ENCODE assay signal across 38 cellular contexts in genomic region chr19:6484831-6485230, GRCh38. TPM values are rescaled to one million over a fixed set of nuclear protein-coding genes. Genes with fewer than 3 reads are reported as not detected.
"Had no signal": no experiment of that assay in that cellular context is flagged by ENCODE, and none has a peak within 500 bp of the region (broad histone marks: within the 10 kb centered on the region; RNA-seq: fewer than 3 reads in every experiment).

No MANE protein-coding gene starts in this region.

- H3K27me3 ChIP-seq: body of pancreas, brain microvascular endothelial cell, cardiac muscle cell had no signal

- H3K36me3 ChIP-seq: brain microvascular endothelial cell, cardiac muscle cell had no signal

- DNase-seq: activated B cell treated with CpG ODN at 0.5 μM for 24 hours; activated CD4-positive, alpha-beta memory T cell treated with anti-CD3 and anti-CD28 coated beads for 36 hours; activated CD4-positive, alpha-beta T cell treated with anti-CD3 and anti-CD28 coated beads for 4 hours; activated CD4-positive, alpha-beta T cell treated with anti-CD3 and anti-CD28 coated beads, Interleukin-2, amount 10 ng/mL, durations not matched to agents 24 days and 14 days; activated CD4-positive, alpha-beta T cell treated with anti-CD3 and anti-CD28 coated beads, Interleukin-2, amount 50 U/mL, for 1 hour; activated CD4-positive, alpha-beta T cell treated with anti-CD3 and anti-CD28 coated beads, Interleukin-2, amount 50 U/mL, for 4 hours; activated CD4-positive, CD25-positive, alpha-beta regulatory T cell treated with anti-CD3 and anti-CD28 coated beads, Interleukin-2, amount 50 U/mL, for 72 hours; activated CD8-positive, alpha-beta memory T cell treated with anti-CD3 and anti-CD28 coated beads, Interleukin-2, amount 50 U/mL, for 4 hours; activated CD8-positive, alpha-beta T cell treated with anti-CD3 and anti-CD28 coated beads for 36 hours; activated effector memory CD4-positive, alpha-beta T cell treated with Interleukin-2 at 50 U/mL for 16 hours; activated gamma-delta T cell; activated naive CD4-positive, alpha-beta T cell treated with anti-CD3 and anti-CD28 coated beads, Interleukin-2, amount 10 ng/mL, durations not matched to agents 7 days and 5 days; activated naive CD4-positive, alpha-beta T cell treated with Interleukin-2 at 50 U/mL for 16 hours; activated naive CD8-positive, alpha-beta T cell treated with anti-CD3 and anti-CD28 coated beads, Interleukin-2, amount 10 ng/mL, durations not matched to agents 7 days and 5 days; activated naive CD8-positive, alpha-beta T cell treated with anti-CD3 and anti-CD28 coated beads, Interleukin-2, amount 50 U/mL, for 24 hours; activated T-cell treated with anti-CD3 and anti-CD28 coated beads for 4 hours; activated T-cell treated with anti-CD3 and anti-CD28 coated beads, Interleukin-2, amount 50 U/mL, for 1 hour; activated T-cell treated with anti-CD3 and anti-CD28 coated beads, Interleukin-2, amount 50 U/mL, for 4 hours; amniotic stem cell; body of pancreas; brain microvascular endothelial cell; caudate nucleus; cerebellar nuclear complex; T-helper 1 cell; T-helper 2 cell; T-helper 9 cell had no signal

- H3K27me3 Mint-ChIP-seq: activated B cell treated with CpG ODN at 0.5 μM for 24 hours; activated CD4-positive, alpha-beta memory T cell treated with anti-CD3 and anti-CD28 coated beads for 36 hours; activated CD4-positive, alpha-beta T cell treated with anti-CD3 and anti-CD28 coated beads, Interleukin-2, amount 10 ng/mL, durations not matched to agents 24 days and 14 days; activated CD8-positive, alpha-beta T cell treated with anti-CD3 and anti-CD28 coated beads for 36 hours; activated naive CD4-positive, alpha-beta T cell treated with anti-CD3 and anti-CD28 coated beads, Interleukin-2, amount 50 U/mL, for 24 hours; activated naive CD8-positive, alpha-beta T cell; activated naive CD8-positive, alpha-beta T cell treated with anti-CD3 and anti-CD28 coated beads, Interleukin-2, amount 10 ng/mL, durations not matched to agents 7 days and 5 days; activated naive CD8-positive, alpha-beta T cell treated with anti-CD3 and anti-CD28 coated beads, Interleukin-2, amount 50 U/mL, for 24 hours; central memory CD8-positive, alpha-beta T cell had no signal

- H3K27ac ChIP-seq: body of pancreas, brain microvascular endothelial cell, cardiac muscle cell, VCaP had no signal

- H3K4me1 ChIP-seq: body of pancreas had no signal

- H3K9me3 ChIP-seq: body of pancreas had no signal

- H3K36me3 Mint-ChIP-seq: activated naive CD4-positive, alpha-beta T cell treated with anti-CD3 and anti-CD28 coated beads, Interleukin-2, amount 50 U/mL, for 24 hours; activated naive CD8-positive, alpha-beta T cell had no signal

- H3K27ac Mint-ChIP-seq: activated B cell treated with CpG ODN at 0.5 μM for 24 hours; activated CD4-positive, alpha-beta memory T cell treated with anti-CD3 and anti-CD28 coated beads for 36 hours; activated CD4-positive, alpha-beta T cell treated with anti-CD3 and anti-CD28 coated beads, Interleukin-2, amount 10 ng/mL, durations not matched to agents 24 days and 14 days; activated CD8-positive, alpha-beta T cell treated with anti-CD3 and anti-CD28 coated beads for 36 hours; activated naive CD4-positive, alpha-beta T cell treated with anti-CD3 and anti-CD28 coated beads, Interleukin-2, amount 10 ng/mL, durations not matched to agents 7 days and 5 days; activated naive CD4-positive, alpha-beta T cell treated with anti-CD3 and anti-CD28 coated beads, Interleukin-2, amount 50 U/mL, for 24 hours; activated naive CD8-positive, alpha-beta T cell; activated naive CD8-positive, alpha-beta T cell treated with anti-CD3 and anti-CD28 coated beads, Interleukin-2, amount 10 ng/mL, durations not matched to agents 7 days and 5 days; activated naive CD8-positive, alpha-beta T cell treated with anti-CD3 and anti-CD28 coated beads, Interleukin-2, amount 50 U/mL, for 24 hours; activated T-helper 2 cell treated with anti-CD3 and anti-CD28 coated beads, Interferon-gamma antibody, Interleukin-2, Interleukin-4, amounts not matched to agents 10 μg/mL and 5 μg/mL and 100 μg/mL, durations not matched to agents 14 hours and 24 hours and 36 hours; T-helper 1 cell treated with Interleukin-12 subunit alpha and Interleukin-12 subunit beta and Interleukin-4 antibody, amounts not matched to agents 30 μg/mL and 1 μg/mL, for 36 hours; T-helper 2 cell treated with Interferon-gamma antibody and Interleukin-4, amounts not matched to agents 5 μg/mL and 100 μg/mL, for 36 hours had no signal

- H3K9me3 Mint-ChIP-seq: activated B cell treated with CpG ODN at 0.5 μM for 24 hours; activated CD4-positive, alpha-beta memory T cell treated with anti-CD3 and anti-CD28 coated beads for 36 hours; activated CD4-positive, alpha-beta T cell treated with anti-CD3 and anti-CD28 coated beads, Interleukin-2, amount 10 ng/mL, durations not matched to agents 24 days and 14 days; activated CD8-positive, alpha-beta T cell treated with anti-CD3 and anti-CD28 coated beads for 36 hours; activated naive CD4-positive, alpha-beta T cell treated with anti-CD3 and anti-CD28 coated beads, Interleukin-2, amount 10 ng/mL, durations not matched to agents 7 days and 5 days; activated naive CD4-positive, alpha-beta T cell treated with anti-CD3 and anti-CD28 coated beads, Interleukin-2, amount 50 U/mL, for 24 hours; activated naive CD8-positive, alpha-beta T cell treated with anti-CD3 and anti-CD28 coated beads, Interleukin-2, amount 10 ng/mL, durations not matched to agents 7 days and 5 days; activated naive CD8-positive, alpha-beta T cell treated with anti-CD3 and anti-CD28 coated beads, Interleukin-2, amount 50 U/mL, for 24 hours; activated T-cell treated with anti-CD3 and anti-CD28 coated beads, Interleukin-2, amount 50 U/mL, for 4 hours; activated T-helper 2 cell treated with anti-CD3 and anti-CD28 coated beads, Interferon-gamma antibody, Interleukin-2, Interleukin-4, amounts not matched to agents 10 μg/mL and 5 μg/mL and 100 μg/mL, durations not matched to agents 14 hours and 24 hours and 36 hours; central memory CD8-positive, alpha-beta T cell; T-helper 1 cell treated with Interleukin-12 subunit alpha and Interleukin-12 subunit beta and Interleukin-4 antibody, amounts not matched to agents 30 μg/mL and 1 μg/mL, for 36 hours; T-helper 2 cell treated with Interferon-gamma antibody and Interleukin-4, amounts not matched to agents 5 μg/mL and 100 μg/mL, for 36 hours had no signal

- H3K4me3 Mint-ChIP-seq: activated B cell treated with CpG ODN at 0.5 μM for 24 hours; activated CD4-positive, alpha-beta memory T cell treated with anti-CD3 and anti-CD28 coated beads for 36 hours; activated CD4-positive, alpha-beta T cell treated with anti-CD3 and anti-CD28 coated beads, Interleukin-2, amount 10 ng/mL, durations not matched to agents 24 days and 14 days; activated CD8-positive, alpha-beta T cell treated with anti-CD3 and anti-CD28 coated beads for 36 hours; activated naive CD4-positive, alpha-beta T cell treated with anti-CD3 and anti-CD28 coated beads, Interleukin-2, amount 10 ng/mL, durations not matched to agents 7 days and 5 days; activated naive CD4-positive, alpha-beta T cell treated with anti-CD3 and anti-CD28 coated beads, Interleukin-2, amount 50 U/mL, for 24 hours; activated naive CD8-positive, alpha-beta T cell; activated naive CD8-positive, alpha-beta T cell treated with anti-CD3 and anti-CD28 coated beads, Interleukin-2, amount 10 ng/mL, durations not matched to agents 7 days and 5 days; activated naive CD8-positive, alpha-beta T cell treated with anti-CD3 and anti-CD28 coated beads, Interleukin-2, amount 50 U/mL, for 24 hours; activated T-cell treated with anti-CD3 and anti-CD28 coated beads, Interleukin-2, amount 50 U/mL, for 4 hours; T-helper 1 cell treated with Interleukin-12 subunit alpha and Interleukin-12 subunit beta and Interleukin-4 antibody, amounts not matched to agents 30 μg/mL and 1 μg/mL, for 36 hours; T-helper 2 cell treated with Interferon-gamma antibody and Interleukin-4, amounts not matched to agents 5 μg/mL and 100 μg/mL, for 36 hours had no signal

- H3K4me3 ChIP-seq: body of pancreas, cardiac muscle cell had no signal

- ATAC-seq: activated CD8-positive, alpha-beta T cell treated with anti-CD3 and anti-CD28 coated beads for 36 hours; activated naive CD8-positive, alpha-beta T cell treated with anti-CD3 and anti-CD28 coated beads, Interleukin-2, amount 50 U/mL, for 24 hours; activated T-cell treated with anti-CD3 and anti-CD28 coated beads, Interleukin-2, amount 50 U/mL, for 4 hours; body of pancreas had no signal

RNA-seq across cellular contexts. Expression of gene DENND1C, which starts 3.2 kb away (rescaled TPM):
- total RNA-seq: astrocyte, chondrocyte had no signal

RNA-seq across cellular contexts. Expression of gene TUBB4A, which starts 17.3 kb away (rescaled TPM):
- total RNA-seq: bronchial epithelial cell had no signal
- polyA plus RNA-seq: aorta had no signal

RNA-seq across cellular contexts. Expression of gene CRB3, which starts 20.8 kb away (rescaled TPM):
- total RNA-seq: aorta had no signal

RNA-seq across cellular contexts. Expression of gene TNFSF9, which starts 46.0 kb away (rescaled TPM):
- polyA plus RNA-seq: aorta had no signal
